1 cellular context compared by ENCODE assay signal in genomic region chr6:15968519-15968918, GRCh38.
TF ChIP-seq lines count a peak whose summit lies in the region.

No MANE protein-coding gene starts in this region.

TF ChIP-seq in K562, 482 proteins besides CTCF, POLR2A, EP300 and RAD21 (continued from another document and continues in another):
- no peak for TF ChIP-seq HMGXB4 (CRISPR knock-in tag; IDR thresholded peaks at IDR 0.05)
- TF ChIP-seq ZNF431 (CRISPR knock-in tag; IDR thresholded peaks at IDR 0.05) = no peak
- TF ChIP-seq MAFF (IDR thresholded peaks at IDR 0.05; ENCODE audit: low read length) = no peak
- TF ChIP-seq KLF16 (IDR thresholded peaks at IDR 0.05) = no peak
- TF ChIP-seq ATF3 (IDR thresholded peaks at IDR 0.05) = peak; percentile 63
- no peak for TF ChIP-seq ATF3 (CRISPR knock-in tag; conservative IDR thresholded peaks at IDR 0.05)
- TF ChIP-seq HNRNPK (IDR thresholded peaks at IDR 0.05; ENCODE audit: low read depth, low read length, poor library complexity, severe bottlenecking) = no peak
- TF ChIP-seq U2AF2 (optimal IDR thresholded peaks at IDR 0.05; ENCODE audit: low read depth, low read length) = no peak
- TF ChIP-seq FOXJ3 (CRISPR knock-in tag; IDR thresholded peaks at IDR 0.05) = no peak
- TF ChIP-seq ZNF280A (IDR thresholded peaks at IDR 0.05; ENCODE audit: low read depth, partially characterized antibody) = no peak
- TF ChIP-seq SIN3B (IDR thresholded peaks at IDR 0.05; ENCODE audit: low read depth) = no peak
- TF ChIP-seq MTA1 (IDR thresholded peaks at IDR 0.05; ENCODE audit: borderline replicate concordance) = peak; percentile 52; the same call in 1 of the 2 replicates
- TF ChIP-seq JUN (IDR thresholded peaks at IDR 0.05; ENCODE audit: borderline replicate concordance, low read depth, low read length) = no peak
- TF ChIP-seq JUN (CRISPR knock-in tag; IDR thresholded peaks at IDR 0.05; ENCODE audit: borderline replicate concordance) = no peak
- no peak for TF ChIP-seq IRF1 (CRISPR knock-in tag; IDR thresholded peaks at IDR 0.05; ENCODE audit: borderline replicate concordance)
- no peak for TF ChIP-seq GMEB1 (CRISPR knock-in tag; IDR thresholded peaks at IDR 0.05)
- TF ChIP-seq L3MBTL2 (IDR thresholded peaks at IDR 0.05) = peak; percentile 15; the same call in 1 of the 2 replicates
- no peak for TF ChIP-seq HMG20B (CRISPR knock-in tag; IDR thresholded peaks at IDR 0.05)
- no peak for TF ChIP-seq ZNF551 (CRISPR knock-in tag; IDR thresholded peaks at IDR 0.05)
- TF ChIP-seq PHF8 (IDR thresholded peaks at IDR 0.05; ENCODE audit: borderline replicate concordance, low read length) = no peak
- no peak for TF ChIP-seq ZNF75A (CRISPR knock-in tag; IDR thresholded peaks at IDR 0.05)
- TF ChIP-seq HES1 (IDR thresholded peaks at IDR 0.05; ENCODE audit: low read depth) = no peak
- TF ChIP-seq ATF4 (CRISPR knock-in tag; IDR thresholded peaks at IDR 0.05) = peak; percentile 76; the same call in 1 of the 2 replicates
- no peak for TF ChIP-seq ZFP30 (CRISPR knock-in tag; IDR thresholded peaks at IDR 0.05; ENCODE audit: borderline replicate concordance)
- no peak for TF ChIP-seq E4F1 (CRISPR knock-in tag; IDR thresholded peaks at IDR 0.05; ENCODE audit: borderline replicate concordance)
- TF ChIP-seq KDM2B (CRISPR knock-in tag; IDR thresholded peaks at IDR 0.05) = no peak
- TF ChIP-seq SMARCA4 (IDR thresholded peaks at IDR 0.05) = 0 out of 2 replicates have a peak, but pooled peaks have one; percentile 12
- no peak for TF ChIP-seq MCM3 (IDR thresholded peaks at IDR 0.05)
- TF ChIP-seq ZNF263 (CRISPR knock-in tag; IDR thresholded peaks at IDR 0.05; ENCODE audit: borderline replicate concordance) = no peak
- no peak for TF ChIP-seq EGR1 (conservative IDR thresholded peaks at IDR 0.05)
- TF ChIP-seq ZNF592 (IDR thresholded peaks at IDR 0.05) = no peak
- no peak for TF ChIP-seq TOE1 (IDR thresholded peaks at IDR 0.05; ENCODE audit: borderline replicate concordance)
- TF ChIP-seq TOE1 (CRISPR knock-in tag; IDR thresholded peaks at IDR 0.05; ENCODE audit: borderline replicate concordance, low read depth) = no peak
- no peak for TF ChIP-seq MED1 (CRISPR knock-in tag; IDR thresholded peaks at IDR 0.05; ENCODE audit: borderline replicate concordance)
- no peak for TF ChIP-seq RBBP5 (IDR thresholded peaks at IDR 0.05; ENCODE audit: borderline replicate concordance, insufficient read depth, low read length, poor library complexity, severe bottlenecking)
- TF ChIP-seq TRIM24 (IDR thresholded peaks at IDR 0.05) = peak in 1 of 2 experiments; percentile 37; a peak in 3 of 4 replicates
- TF ChIP-seq DPF2 (IDR thresholded peaks at IDR 0.05) = peak; percentile 48
- no peak for TF ChIP-seq ZC3H8 (IDR thresholded peaks at IDR 0.05)
- TF ChIP-seq CTBP1 (IDR thresholded peaks at IDR 0.05; ENCODE audit: borderline replicate concordance) = peak; percentile 55; the same call in 1 of the 2 replicates
- no peak for TF ChIP-seq ZNF764 (CRISPR knock-in tag; IDR thresholded peaks at IDR 0.05; ENCODE audit: low read depth)
- TF ChIP-seq NFIX (CRISPR knock-in tag; IDR thresholded peaks at IDR 0.05; ENCODE audit: low read depth) = no peak
- TF ChIP-seq TSC22D4 (tag; IDR thresholded peaks at IDR 0.05) = no peak
- TF ChIP-seq YBX1 (IDR thresholded peaks at IDR 0.05) = no peak
- TF ChIP-seq ZNF76 (CRISPR knock-in tag; IDR thresholded peaks at IDR 0.05; ENCODE audit: borderline replicate concordance) = no peak
- peak; percentile 53; the same call in 1 of the 2 replicates for TF ChIP-seq CEBPB (tag; IDR thresholded peaks at IDR 0.05)
- no peak for TF ChIP-seq PPARD (CRISPR knock-in tag; IDR thresholded peaks at IDR 0.05)
- TF ChIP-seq SPI1 (IDR thresholded peaks at IDR 0.05; ENCODE audit: borderline replicate concordance, low read depth, low read length) = no peak
- TF ChIP-seq ZNF175 (CRISPR knock-in tag; IDR thresholded peaks at IDR 0.05; ENCODE audit: low read depth) = no peak
- TF ChIP-seq BRD9 (IDR thresholded peaks at IDR 0.05; ENCODE audit: low read depth, partially characterized antibody) = no peak
- no peak for TF ChIP-seq ZBTB7A (IDR thresholded peaks at IDR 0.05; ENCODE audit: borderline replicate concordance, control insufficient read depth, low read depth, low read length)
- TF ChIP-seq FOSL1 (tag; conservative IDR thresholded peaks at IDR 0.05) = no peak
- no peak for TF ChIP-seq ERF (CRISPR knock-in tag; IDR thresholded peaks at IDR 0.05)
- TF ChIP-seq NFYB (IDR thresholded peaks at IDR 0.05; ENCODE audit: extremely low read depth, insufficient read length) = no peak
- TF ChIP-seq ARHGAP35 (IDR thresholded peaks at IDR 0.05; ENCODE audit: partially characterized antibody) = no peak
- no peak for TF ChIP-seq ZNF212 (CRISPR knock-in tag; IDR thresholded peaks at IDR 0.05)
- TF ChIP-seq SP2 (IDR thresholded peaks at IDR 0.05; ENCODE audit: extremely low read depth, low read depth, low read length, poor library complexity, severe bottlenecking) = no peak
- TF ChIP-seq ZSCAN29 (IDR thresholded peaks at IDR 0.05) = no peak
- TF ChIP-seq CEBPG (CRISPR knock-in tag; IDR thresholded peaks at IDR 0.05) = 0 out of 2 replicates have a peak, but pooled peaks have one; percentile 16
- peak; percentile 55 to 69; a peak in 3 of 4 replicates for TF ChIP-seq CEBPG (tag; conservative IDR thresholded peaks at IDR 0.05 in 1 of 2, IDR thresholded peaks at IDR 0.05 in 1 of 2)
- no peak for TF ChIP-seq RHOXF2B (CRISPR knock-in tag; conservative IDR thresholded peaks at IDR 0.05)
- no peak for TF ChIP-seq ZFX (CRISPR knock-in tag; IDR thresholded peaks at IDR 0.05)
